In the genomic region with DNA sequence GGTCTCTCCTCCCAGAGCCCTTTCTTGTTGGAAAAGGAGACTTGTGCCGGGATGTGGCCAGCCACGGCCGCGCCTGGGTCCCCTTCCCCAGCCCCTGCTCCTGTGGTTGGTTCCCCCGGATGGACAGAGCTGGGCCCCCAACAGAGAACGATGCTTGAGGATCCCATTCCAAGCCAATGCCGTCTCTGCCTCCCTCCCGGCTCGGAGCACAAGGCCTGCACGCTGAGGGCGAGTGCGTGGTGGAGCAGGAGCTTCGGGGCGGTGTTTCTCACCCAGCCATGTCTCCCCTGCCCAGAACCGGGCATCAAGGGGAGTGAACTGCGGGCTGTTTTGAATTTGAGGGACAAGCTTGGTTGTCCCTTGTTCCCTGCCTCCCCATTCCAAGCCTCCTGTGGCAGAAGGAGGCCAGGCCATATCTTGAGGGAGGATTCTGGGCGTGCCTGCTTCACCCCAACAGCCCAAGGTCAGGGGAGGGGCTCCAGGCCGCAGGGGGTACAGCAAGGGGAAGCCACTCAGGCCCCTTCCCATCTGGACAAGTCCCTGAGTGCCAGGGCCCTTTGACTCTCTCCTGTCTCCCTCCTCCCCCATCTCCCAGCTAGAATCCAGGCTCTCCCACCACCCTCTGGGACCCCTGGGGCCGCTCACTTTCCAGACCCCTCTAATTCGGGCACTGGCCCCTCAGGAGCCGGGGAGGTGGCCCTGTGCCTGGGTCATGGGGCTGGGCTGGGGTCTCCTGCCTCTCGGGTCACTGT, we compare ENCODE assay signal across 1 cellular context.
TF ChIP-seq lines count a peak whose summit lies in the region.

No MANE protein-coding gene starts in this region.

TF ChIP-seq in SK-N-SH treated with all-trans-retinoic acid at 6 μM for 48 hours, 23 proteins besides CTCF, POLR2A, EP300 and RAD21 (continued from another document):
- TF ChIP-seq, protein P1, sequence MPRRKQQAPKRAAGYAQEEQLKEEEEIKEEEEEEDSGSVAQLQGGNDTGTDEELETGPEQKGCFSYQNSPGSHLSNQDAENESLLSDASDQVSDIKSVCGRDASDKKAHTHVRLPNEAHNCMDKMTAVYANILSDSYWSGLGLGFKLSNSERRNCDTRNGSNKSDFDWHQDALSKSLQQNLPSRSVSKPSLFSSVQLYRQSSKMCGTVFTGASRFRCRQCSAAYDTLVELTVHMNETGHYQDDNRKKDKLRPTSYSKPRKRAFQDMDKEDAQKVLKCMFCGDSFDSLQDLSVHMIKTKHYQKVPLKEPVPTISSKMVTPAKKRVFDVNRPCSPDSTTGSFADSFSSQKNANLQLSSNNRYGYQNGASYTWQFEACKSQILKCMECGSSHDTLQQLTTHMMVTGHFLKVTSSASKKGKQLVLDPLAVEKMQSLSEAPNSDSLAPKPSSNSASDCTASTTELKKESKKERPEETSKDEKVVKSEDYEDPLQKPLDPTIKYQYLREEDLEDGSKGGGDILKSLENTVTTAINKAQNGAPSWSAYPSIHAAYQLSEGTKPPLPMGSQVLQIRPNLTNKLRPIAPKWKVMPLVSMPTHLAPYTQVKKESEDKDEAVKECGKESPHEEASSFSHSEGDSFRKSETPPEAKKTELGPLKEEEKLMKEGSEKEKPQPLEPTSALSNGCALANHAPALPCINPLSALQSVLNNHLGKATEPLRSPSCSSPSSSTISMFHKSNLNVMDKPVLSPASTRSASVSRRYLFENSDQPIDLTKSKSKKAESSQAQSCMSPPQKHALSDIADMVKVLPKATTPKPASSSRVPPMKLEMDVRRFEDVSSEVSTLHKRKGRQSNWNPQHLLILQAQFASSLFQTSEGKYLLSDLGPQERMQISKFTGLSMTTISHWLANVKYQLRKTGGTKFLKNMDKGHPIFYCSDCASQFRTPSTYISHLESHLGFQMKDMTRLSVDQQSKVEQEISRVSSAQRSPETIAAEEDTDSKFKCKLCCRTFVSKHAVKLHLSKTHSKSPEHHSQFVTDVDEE (CRISPR knock-in tag; IDR thresholded peaks at IDR 0.05) = no peak
- no peak for TF ChIP-seq GLIS3 (CRISPR knock-in tag; IDR thresholded peaks at IDR 0.05)
- TF ChIP-seq ZFP3 (CRISPR knock-in tag; IDR thresholded peaks at IDR 0.05) = no peak
- no peak for TF ChIP-seq RARB (CRISPR knock-in tag; IDR thresholded peaks at IDR 0.05)
- TF ChIP-seq, protein P2, sequence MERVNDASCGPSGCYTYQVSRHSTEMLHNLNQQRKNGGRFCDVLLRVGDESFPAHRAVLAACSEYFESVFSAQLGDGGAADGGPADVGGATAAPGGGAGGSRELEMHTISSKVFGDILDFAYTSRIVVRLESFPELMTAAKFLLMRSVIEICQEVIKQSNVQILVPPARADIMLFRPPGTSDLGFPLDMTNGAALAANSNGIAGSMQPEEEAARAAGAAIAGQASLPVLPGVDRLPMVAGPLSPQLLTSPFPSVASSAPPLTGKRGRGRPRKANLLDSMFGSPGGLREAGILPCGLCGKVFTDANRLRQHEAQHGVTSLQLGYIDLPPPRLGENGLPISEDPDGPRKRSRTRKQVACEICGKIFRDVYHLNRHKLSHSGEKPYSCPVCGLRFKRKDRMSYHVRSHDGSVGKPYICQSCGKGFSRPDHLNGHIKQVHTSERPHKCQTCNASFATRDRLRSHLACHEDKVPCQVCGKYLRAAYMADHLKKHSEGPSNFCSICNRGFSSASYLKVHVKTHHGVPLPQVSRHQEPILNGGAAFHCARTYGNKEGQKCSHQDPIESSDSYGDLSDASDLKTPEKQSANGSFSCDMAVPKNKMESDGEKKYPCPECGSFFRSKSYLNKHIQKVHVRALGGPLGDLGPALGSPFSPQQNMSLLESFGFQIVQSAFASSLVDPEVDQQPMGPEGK (CRISPR knock-in tag; IDR thresholded peaks at IDR 0.05; ENCODE audit: borderline replicate concordance) = no peak
- no peak for TF ChIP-seq BACH2 (CRISPR knock-in tag; IDR thresholded peaks at IDR 0.05; ENCODE audit: borderline replicate concordance)
- TF ChIP-seq ARNTL (CRISPR knock-in tag; IDR thresholded peaks at IDR 0.05; ENCODE audit: borderline replicate concordance, low read depth) = no peak
- TF ChIP-seq TCF4 (CRISPR knock-in tag; IDR thresholded peaks at IDR 0.05; ENCODE audit: borderline replicate concordance) = no peak
- TF ChIP-seq OSR1 (CRISPR knock-in tag; IDR thresholded peaks at IDR 0.05) = no peak
- TF ChIP-seq ZFP30 (CRISPR knock-in tag; IDR thresholded peaks at IDR 0.05) = no peak
- TF ChIP-seq, protein P3, sequence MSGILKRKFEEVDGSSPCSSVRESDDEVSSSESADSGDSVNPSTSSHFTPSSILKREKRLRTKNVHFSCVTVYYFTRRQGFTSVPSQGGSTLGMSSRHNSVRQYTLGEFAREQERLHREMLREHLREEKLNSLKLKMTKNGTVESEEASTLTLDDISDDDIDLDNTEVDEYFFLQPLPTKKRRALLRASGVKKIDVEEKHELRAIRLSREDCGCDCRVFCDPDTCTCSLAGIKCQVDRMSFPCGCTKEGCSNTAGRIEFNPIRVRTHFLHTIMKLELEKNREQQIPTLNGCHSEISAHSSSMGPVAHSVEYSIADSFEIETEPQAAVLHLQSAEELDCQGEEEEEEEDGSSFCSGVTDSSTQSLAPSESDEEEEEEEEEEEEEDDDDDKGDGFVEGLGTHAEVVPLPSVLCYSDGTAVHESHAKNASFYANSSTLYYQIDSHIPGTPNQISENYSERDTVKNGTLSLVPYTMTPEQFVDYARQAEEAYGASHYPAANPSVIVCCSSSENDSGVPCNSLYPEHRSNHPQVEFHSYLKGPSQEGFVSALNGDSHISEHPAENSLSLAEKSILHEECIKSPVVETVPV (CRISPR knock-in tag; IDR thresholded peaks at IDR 0.05) = no peak
- no peak for TF ChIP-seq ZNF70 (CRISPR knock-in tag; IDR thresholded peaks at IDR 0.05)
- TF ChIP-seq TOX (CRISPR knock-in tag; IDR thresholded peaks at IDR 0.05; ENCODE audit: borderline replicate concordance) = no peak
- no peak for TF ChIP-seq ESRRG (CRISPR knock-in tag; IDR thresholded peaks at IDR 0.05)
